Comparison of ENCODE assay signal across 34 cellular contexts in genomic region chr1:247047702-247048101, GRCh38. TPM values are rescaled to one million over a fixed set of nuclear protein-coding genes. Genes with fewer than 3 reads are reported as not detected.
"Had no signal": no experiment of that assay in that cellular context is flagged by ENCODE, and none has a peak within 500 bp of the region (broad histone marks: within the 10 kb centered on the region; RNA-seq: fewer than 3 reads in every experiment).

No MANE protein-coding gene starts in this region.

- H3K4me3 ChIP-seq: ascending aorta, cardiac muscle cell had no signal

- H3K4me1 ChIP-seq: ascending aorta had no signal

- ATAC-seq: activated CD8-positive, alpha-beta T cell treated with anti-CD3 and anti-CD28 coated beads for 36 hours; activated naive CD8-positive, alpha-beta T cell treated with anti-CD3 and anti-CD28 coated beads, Interleukin-2, amount 50 U/mL, for 24 hours had no signal

- DNase-seq: activated B cell treated with CpG ODN at 0.5 μM for 24 hours; activated CD4-positive, alpha-beta memory T cell treated with anti-CD3 and anti-CD28 coated beads for 36 hours; activated CD4-positive, alpha-beta T cell treated with anti-CD3 and anti-CD28 coated beads for 4 hours; activated CD4-positive, alpha-beta T cell treated with anti-CD3 and anti-CD28 coated beads, Interleukin-2, amount 10 ng/mL, durations not matched to agents 24 days and 14 days; activated CD4-positive, alpha-beta T cell treated with anti-CD3 and anti-CD28 coated beads, Interleukin-2, amount 50 U/mL, for 1 hour; activated CD4-positive, alpha-beta T cell treated with anti-CD3 and anti-CD28 coated beads, Interleukin-2, amount 50 U/mL, for 4 hours; activated CD4-positive, CD25-positive, alpha-beta regulatory T cell treated with anti-CD3 and anti-CD28 coated beads, Interleukin-2, amount 50 U/mL, for 72 hours; activated CD8-positive, alpha-beta memory T cell treated with anti-CD3 and anti-CD28 coated beads, Interleukin-2, amount 50 U/mL, for 48 hours; activated CD8-positive, alpha-beta T cell treated with anti-CD3 and anti-CD28 coated beads for 36 hours; activated effector memory CD4-positive, alpha-beta T cell treated with Interleukin-2 at 50 U/mL for 16 hours; activated gamma-delta T cell; activated naive CD4-positive, alpha-beta T cell treated with anti-CD3 and anti-CD28 coated beads, Interleukin-2, amount 10 ng/mL, durations not matched to agents 7 days and 5 days; activated naive CD4-positive, alpha-beta T cell treated with Interleukin-2 at 50 U/mL for 16 hours; activated naive CD8-positive, alpha-beta T cell treated with anti-CD3 and anti-CD28 coated beads, Interleukin-2, amount 10 ng/mL, durations not matched to agents 7 days and 5 days; activated naive CD8-positive, alpha-beta T cell treated with anti-CD3 and anti-CD28 coated beads, Interleukin-2, amount 50 U/mL, for 24 hours; activated T-cell treated with anti-CD3 and anti-CD28 coated beads, Interleukin-2, amount 50 U/mL, for 24 hours; activated T-cell treated with anti-CD3 and anti-CD28 coated beads, Interleukin-2, amount 50 U/mL, for 48 hours; amygdala; anterior cingulate cortex; caudate nucleus; cerebellar nuclear complex; T-helper 2 cell; T-helper 9 cell had no signal

- H3K4me3 Mint-ChIP-seq: activated B cell treated with CpG ODN at 0.5 μM for 24 hours; activated CD4-positive, alpha-beta memory T cell treated with anti-CD3 and anti-CD28 coated beads for 36 hours; activated CD4-positive, alpha-beta T cell treated with anti-CD3 and anti-CD28 coated beads, Interleukin-2, amount 10 ng/mL, durations not matched to agents 24 days and 14 days; activated CD8-positive, alpha-beta T cell treated with anti-CD3 and anti-CD28 coated beads for 36 hours; activated naive CD4-positive, alpha-beta T cell treated with anti-CD3 and anti-CD28 coated beads, Interleukin-2, amount 10 ng/mL, durations not matched to agents 7 days and 5 days; activated naive CD4-positive, alpha-beta T cell treated with anti-CD3 and anti-CD28 coated beads, Interleukin-2, amount 50 U/mL, for 24 hours; activated naive CD8-positive, alpha-beta T cell; activated naive CD8-positive, alpha-beta T cell treated with anti-CD3 and anti-CD28 coated beads, Interleukin-2, amount 10 ng/mL, durations not matched to agents 7 days and 5 days; activated naive CD8-positive, alpha-beta T cell treated with anti-CD3 and anti-CD28 coated beads, Interleukin-2, amount 50 U/mL, for 24 hours; activated T-cell treated with anti-CD3 and anti-CD28 coated beads, Interleukin-2, amount 50 U/mL, for 24 hours; brain; central memory CD8-positive, alpha-beta T cell; T-helper 2 cell treated with Interferon-gamma antibody and Interleukin-4, amounts not matched to agents 5 μg/mL and 100 μg/mL, for 36 hours had no signal

- H3K27me3 Mint-ChIP-seq: activated B cell treated with CpG ODN at 0.5 μM for 24 hours; activated CD4-positive, alpha-beta memory T cell treated with anti-CD3 and anti-CD28 coated beads for 36 hours; activated CD4-positive, alpha-beta T cell treated with anti-CD3 and anti-CD28 coated beads, Interleukin-2, amount 10 ng/mL, durations not matched to agents 24 days and 14 days; activated CD8-positive, alpha-beta T cell treated with anti-CD3 and anti-CD28 coated beads for 36 hours; activated naive CD4-positive, alpha-beta T cell treated with anti-CD3 and anti-CD28 coated beads, Interleukin-2, amount 10 ng/mL, durations not matched to agents 7 days and 5 days; activated naive CD4-positive, alpha-beta T cell treated with anti-CD3 and anti-CD28 coated beads, Interleukin-2, amount 50 U/mL, for 24 hours; activated naive CD8-positive, alpha-beta T cell; activated naive CD8-positive, alpha-beta T cell treated with anti-CD3 and anti-CD28 coated beads, Interleukin-2, amount 10 ng/mL, durations not matched to agents 7 days and 5 days; activated naive CD8-positive, alpha-beta T cell treated with anti-CD3 and anti-CD28 coated beads, Interleukin-2, amount 50 U/mL, for 24 hours; activated T-cell treated with anti-CD3 and anti-CD28 coated beads, Interleukin-2, amount 50 U/mL, for 24 hours; brain; central memory CD8-positive, alpha-beta T cell had no signal

- H3K27ac ChIP-seq: ascending aorta, cardiac muscle cell, VCaP had no signal

- H3K27me3 ChIP-seq: ascending aorta, cardiac muscle cell had no signal

- FAIRE-seq: bronchial epithelial cell, TTC549 had no signal

- H3K27ac Mint-ChIP-seq: activated B cell treated with CpG ODN at 0.5 μM for 24 hours; activated CD4-positive, alpha-beta memory T cell treated with anti-CD3 and anti-CD28 coated beads for 36 hours; activated CD4-positive, alpha-beta T cell treated with anti-CD3 and anti-CD28 coated beads, Interleukin-2, amount 10 ng/mL, durations not matched to agents 24 days and 14 days; activated CD8-positive, alpha-beta T cell treated with anti-CD3 and anti-CD28 coated beads for 36 hours; activated naive CD4-positive, alpha-beta T cell treated with anti-CD3 and anti-CD28 coated beads, Interleukin-2, amount 10 ng/mL, durations not matched to agents 7 days and 5 days; activated naive CD4-positive, alpha-beta T cell treated with anti-CD3 and anti-CD28 coated beads, Interleukin-2, amount 50 U/mL, for 24 hours; activated naive CD8-positive, alpha-beta T cell; activated naive CD8-positive, alpha-beta T cell treated with anti-CD3 and anti-CD28 coated beads, Interleukin-2, amount 10 ng/mL, durations not matched to agents 7 days and 5 days; activated naive CD8-positive, alpha-beta T cell treated with anti-CD3 and anti-CD28 coated beads, Interleukin-2, amount 50 U/mL, for 24 hours; activated T-cell treated with anti-CD3 and anti-CD28 coated beads, Interleukin-2, amount 50 U/mL, for 24 hours; activated T-helper 2 cell treated with anti-CD3 and anti-CD28 coated beads, Interferon-gamma antibody, Interleukin-2, Interleukin-4, amounts not matched to agents 10 μg/mL and 5 μg/mL and 100 μg/mL, durations not matched to agents 14 hours and 24 hours and 36 hours; brain; T-helper 2 cell treated with Interferon-gamma antibody and Interleukin-4, amounts not matched to agents 5 μg/mL and 100 μg/mL, for 36 hours had no signal

- H3K4me1 Mint-ChIP-seq: activated B cell treated with CpG ODN at 0.5 μM for 24 hours; activated CD4-positive, alpha-beta T cell treated with anti-CD3 and anti-CD28 coated beads, Interleukin-2, amount 10 ng/mL, durations not matched to agents 24 days and 14 days; activated naive CD4-positive, alpha-beta T cell treated with anti-CD3 and anti-CD28 coated beads, Interleukin-2, amount 10 ng/mL, durations not matched to agents 7 days and 5 days; activated naive CD4-positive, alpha-beta T cell treated with anti-CD3 and anti-CD28 coated beads, Interleukin-2, amount 50 U/mL, for 24 hours; activated naive CD8-positive, alpha-beta T cell treated with anti-CD3 and anti-CD28 coated beads, Interleukin-2, amount 10 ng/mL, durations not matched to agents 7 days and 5 days; activated naive CD8-positive, alpha-beta T cell treated with anti-CD3 and anti-CD28 coated beads, Interleukin-2, amount 50 U/mL, for 24 hours; brain; central memory CD8-positive, alpha-beta T cell had no signal

- H3K36me3 ChIP-seq: ascending aorta, cardiac muscle cell had no signal

RNA-seq across cellular contexts. Expression of gene ZNF670, which starts 30.9 kb away (rescaled TPM):
- total RNA-seq: ascending aorta had no signal

RNA-seq across cellular contexts. Expression of gene ZNF695, which starts 39.8 kb away (rescaled TPM):
- total RNA-seq: ascending aorta had no signal
